ENCODE assay signal across 17 cellular contexts in genomic region chr9:99401826-99402225, GRCh38.
DNase-seq lines count a peak whose midpoint lies in the region; ATAC-seq lines count a peak whose summit lies in the region.
"Had no signal": no experiment of that assay in that cellular context is flagged by ENCODE, and none has a peak within 500 bp of the region (broad histone marks: within the 10 kb centered on the region; RNA-seq: fewer than 3 reads in every experiment).

No MANE protein-coding gene starts in this region.

- peak overlapping the region; percentile 34 for H3K27ac Mint-ChIP-seq in stimulated activated naive B cell treated with anti-CD40 and anti-IgM and Interleukin-4, amounts not matched to agents 10 μg/mL and 1 μg/mL and 100 μg/mL, for 72 hours
- H3K27ac Mint-ChIP-seq: B cell; CD8-positive, alpha-beta T cell; GM23338 had no signal

- H3K36me3 Mint-ChIP-seq in stimulated activated naive B cell treated with anti-CD40 and anti-IgM and Interleukin-4, amounts not matched to agents 10 μg/mL and 1 μg/mL and 100 μg/mL, for 72 hours, result peaks cover 2 to 11% of the 10 kb centered on the region in 2 donors
- H3K36me3 Mint-ChIP-seq: CD8-positive, alpha-beta T cell had no signal

- DNase-seq in ELR (ENCODE audit: low read depth) (peak; percentile 44), M059J (ENCODE audit: low read depth) (peak; percentile 49), fibroblast of peridontal ligament (ENCODE audit: extremely low read depth) (peak; percentile 38), substantia nigra (lab: John Stamatoyannopoulos, UW) (no peak)
- no peak for DNase-seq in stimulated activated naive B cell treated with anti-CD40 and anti-IgM and Interleukin-4, amounts not matched to agents 10 μg/mL and 1 μg/mL and 100 μg/mL, for 72 hours
- DNase-seq: CD8-positive, alpha-beta T cell; COR-L47; DMS 273 treated with DMSO at 0.1 percent for 48 hours; DMS53; DND-41; GF-D8 had no signal

- H3K9me3 Mint-ChIP-seq in stimulated activated naive B cell treated with anti-CD40 and anti-IgM and Interleukin-4, amounts not matched to agents 10 μg/mL and 1 μg/mL and 100 μg/mL, for 72 hours, result peaks cover 0 to 2% of the 10 kb centered on the region in 2 donors
- H3K9me3 Mint-ChIP-seq: CD8-positive, alpha-beta T cell; GM23338 had no signal

- no peak overlapping the region for H3K27ac ChIP-seq in substantia nigra (ENCODE audit: low read depth, low read length, poor library complexity, severe bottlenecking)
- H3K27ac ChIP-seq: BLaER1 treated with 17β-estradiol and CSF1 and Interleukin-3, amounts not matched to agents 10 nM and 100 nM; KMS-11 had no signal

- ATAC-seq in stimulated activated naive B cell treated with anti-CD40 and anti-IgM and Interleukin-4, amounts not matched to agents 10 μg/mL and 1 μg/mL and 100 μg/mL, for 72 hours (replicated peaks), result no peak
- ATAC-seq in HG02642 (IDR thresholded peaks at IDR 0.05; ENCODE audit: poor library complexity, unreplicated experiment), result no peak
- ATAC-seq in GM19328 (IDR thresholded peaks at IDR 0.05; ENCODE audit: unreplicated experiment), result no peak
- ATAC-seq: CD8-positive, alpha-beta T cell; GM23338 had no signal

- H3K4me3 Mint-ChIP-seq in stimulated activated naive B cell treated with anti-CD40 and anti-IgM and Interleukin-4, amounts not matched to agents 10 μg/mL and 1 μg/mL and 100 μg/mL, for 72 hours, result no peak overlapping the region
- H3K4me3 Mint-ChIP-seq: B cell; CD8-positive, alpha-beta T cell; GM23338 had no signal

- peaks cover 10 to 11% of the 10 kb centered on the region in 2 donors for H3K4me1 Mint-ChIP-seq in stimulated activated naive B cell treated with anti-CD40 and anti-IgM and Interleukin-4, amounts not matched to agents 10 μg/mL and 1 μg/mL and 100 μg/mL, for 72 hours
- H3K4me1 Mint-ChIP-seq: B cell, GM23338 had no signal

- H3K27me3 Mint-ChIP-seq in stimulated activated naive B cell treated with anti-CD40 and anti-IgM and Interleukin-4, amounts not matched to agents 10 μg/mL and 1 μg/mL and 100 μg/mL, for 72 hours, result peaks cover 0 to 7% of the 10 kb centered on the region in 2 donors

Comparison
In these comparisons a context has a peak if more than half of its experiments do, and no peak if none do; other contexts are left out.
1. DNase-seq: peak in ELR (single experiment), M059J (single experiment) and fibroblast of peridontal ligament (single experiment); none in stimulated activated naive B cell treated with anti-CD40 and anti-IgM and Interleukin-4, amounts not matched to agents 10 μg/mL and 1 μg/mL and 100 μg/mL, for 72 hours (single experiment) and substantia nigra (0 of 49).